In genomic region chr1:163321311-163322305, GRCh38 we compare ENCODE assay signal across 1 cellular context.
TF ChIP-seq lines count a peak whose summit lies in the region.

NUF2 (plus strand) TSS chr1:163321954; CDS start chr1:163326052, 4,098 bp downstream.

TF ChIP-seq in HEK293, 187 proteins besides CTCF, POLR2A, EP300 and RAD21 (continued from another document):
- peak; percentile 94; the same call in 1 of the 2 replicates for TF ChIP-seq TSHZ1 (tag by site-specific recombination; IDR thresholded peaks at IDR 0.05; ENCODE audit: borderline replicate concordance)
- peak; percentile 93 for TF ChIP-seq KLF10 (tag by site-specific recombination; IDR thresholded peaks at IDR 0.05)
- 0 out of 2 replicates have a peak, but pooled peaks have one; percentile 49 for TF ChIP-seq ZNF837 (tag by site-specific recombination; IDR thresholded peaks at IDR 0.05)
- peak; percentile 50; the same call in 1 of the 2 replicates for TF ChIP-seq FEZF1 (tag by site-specific recombination; IDR thresholded peaks at IDR 0.05)
